31 cellular contexts compared by ENCODE assay signal in the genomic region with DNA sequence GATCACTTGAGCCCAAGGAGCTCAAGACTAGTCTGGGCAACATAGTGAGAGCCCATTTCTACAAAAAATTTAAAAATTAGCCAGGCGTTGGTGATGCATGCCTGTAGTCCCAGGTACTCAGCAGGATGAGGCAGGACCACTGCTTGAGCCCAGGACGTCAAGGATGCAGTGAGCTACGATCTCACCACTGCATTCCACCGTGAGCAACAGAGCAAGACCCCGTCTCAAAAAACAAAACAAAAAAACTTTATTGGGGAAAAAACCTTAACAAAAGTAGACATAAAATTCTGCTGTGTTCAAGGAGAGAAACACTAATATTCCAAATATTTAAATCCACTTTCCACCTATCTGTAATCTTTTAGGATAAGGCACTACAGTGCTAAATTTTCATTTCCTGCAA.
"Had no signal": no experiment of that assay in that cellular context is flagged by ENCODE, and none has a peak within 500 bp of the region (broad histone marks: within the 10 kb centered on the region; RNA-seq: fewer than 3 reads in every experiment).

No MANE protein-coding gene starts in this region.

- H3K27ac ChIP-seq: brain microvascular endothelial cell, esophagus muscularis mucosa, foreskin keratinocyte, gastrocnemius medialis, heart left ventricle had no signal

- H3K4me1 ChIP-seq: foreskin keratinocyte had no signal

- H3K27me3 Mint-ChIP-seq: activated CD4-positive, alpha-beta memory T cell treated with anti-CD3 and anti-CD28 coated beads for 36 hours; activated CD4-positive, alpha-beta T cell treated with anti-CD3 and anti-CD28 coated beads for 36 hours; activated CD4-positive, alpha-beta T cell treated with anti-CD3 and anti-CD28 coated beads, Interleukin-2, amount 10 ng/mL, durations not matched to agents 24 days and 14 days; activated naive CD4-positive, alpha-beta T cell treated with anti-CD3 and anti-CD28 coated beads, Interleukin-2, amount 50 U/mL, for 24 hours; activated T-cell treated with anti-CD3 and anti-CD28 coated beads, Interleukin-2, amount 50 U/mL, for 24 hours; activated T-helper 17 cell treated with anti-CD3 and anti-CD28 coated beads, Interleukin-2, amount 50 U/mL, for 72 hours; central memory CD8-positive, alpha-beta T cell; effector memory CD8-positive, alpha-beta T cell had no signal

- H3K36me3 ChIP-seq: brain microvascular endothelial cell, esophagus muscularis mucosa, gastrocnemius medialis, heart left ventricle had no signal

- H3K9me3 ChIP-seq: esophagus muscularis mucosa, gastrocnemius medialis, heart left ventricle had no signal

- H3K4me3 Mint-ChIP-seq: activated CD4-positive, alpha-beta memory T cell treated with anti-CD3 and anti-CD28 coated beads for 36 hours; activated CD4-positive, alpha-beta T cell treated with anti-CD3 and anti-CD28 coated beads for 36 hours; activated CD4-positive, alpha-beta T cell treated with anti-CD3 and anti-CD28 coated beads, Interleukin-2, amount 10 ng/mL, durations not matched to agents 24 days and 14 days; activated naive CD4-positive, alpha-beta T cell treated with anti-CD3 and anti-CD28 coated beads for 36 hours; activated naive CD4-positive, alpha-beta T cell treated with anti-CD3 and anti-CD28 coated beads, Interleukin-2, amount 50 U/mL, for 24 hours; activated T-cell treated with anti-CD3 and anti-CD28 coated beads, Interleukin-2, amount 50 U/mL, for 24 hours; activated T-cell treated with anti-CD3 and anti-CD28 coated beads, Interleukin-2, amount 50 U/mL, for 72 hours; activated T-helper 17 cell treated with anti-CD3 and anti-CD28 coated beads, Interleukin-2, amount 50 U/mL, for 72 hours; central memory CD8-positive, alpha-beta T cell; effector memory CD8-positive, alpha-beta T cell had no signal

- H3K9me3 Mint-ChIP-seq: activated CD4-positive, alpha-beta memory T cell treated with anti-CD3 and anti-CD28 coated beads for 36 hours; activated CD4-positive, alpha-beta T cell treated with anti-CD3 and anti-CD28 coated beads, Interleukin-2, amount 10 ng/mL, durations not matched to agents 24 days and 14 days; activated naive CD4-positive, alpha-beta T cell treated with anti-CD3 and anti-CD28 coated beads for 36 hours; activated naive CD4-positive, alpha-beta T cell treated with anti-CD3 and anti-CD28 coated beads, Interleukin-2, amount 50 U/mL, for 24 hours; activated T-cell treated with anti-CD3 and anti-CD28 coated beads, Interleukin-2, amount 50 U/mL, for 24 hours; activated T-helper 17 cell treated with anti-CD3 and anti-CD28 coated beads, Interleukin-2, amount 50 U/mL, for 72 hours; central memory CD8-positive, alpha-beta T cell; effector memory CD8-positive, alpha-beta T cell had no signal

- H3K27me3 ChIP-seq: brain microvascular endothelial cell, esophagus muscularis mucosa, foreskin keratinocyte, gastrocnemius medialis, heart left ventricle had no signal

- FAIRE-seq: astrocyte, bronchial epithelial cell, colon had no signal

- DNase-seq: activated CD4-positive, alpha-beta memory T cell treated with anti-CD3 and anti-CD28 coated beads for 36 hours; activated CD4-positive, alpha-beta T cell treated with anti-CD3 and anti-CD28 coated beads for 36 hours; activated CD4-positive, alpha-beta T cell treated with anti-CD3 and anti-CD28 coated beads, Interleukin-2, amount 10 ng/mL, durations not matched to agents 24 days and 14 days; activated CD4-positive, CD25-positive, alpha-beta regulatory T cell; activated CD4-positive, CD25-positive, alpha-beta regulatory T cell treated with anti-CD3 and anti-CD28 coated beads, Interleukin-2, amount 50 U/mL, for 72 hours; activated CD8-positive, alpha-beta memory T cell treated with anti-CD3 and anti-CD28 coated beads, Interleukin-2, amount 50 U/mL, for 48 hours; activated effector memory CD4-positive, alpha-beta T cell treated with Interleukin-2 at 50 U/mL for 16 hours; activated naive CD4-positive, alpha-beta T cell treated with anti-CD3 and anti-CD28 coated beads for 36 hours; activated T-cell treated with anti-CD3 and anti-CD28 coated beads for 4 hours; activated T-cell treated with anti-CD3 and anti-CD28 coated beads, Interleukin-2, amount 50 U/mL, for 24 hours; activated T-cell treated with anti-CD3 and anti-CD28 coated beads, Interleukin-2, amount 50 U/mL, for 72 hours; amniotic stem cell; anterior cingulate cortex; brain microvascular endothelial cell; cortex of kidney; dermis blood vessel endothelial cell; effector CD4-positive, alpha-beta T cell; effector memory CD8-positive, alpha-beta T cell; erythroblast; foreskin keratinocyte; gastrocnemius medialis; glutamatergic neuron; heart left ventricle; T-helper 2 cell had no signal

- ATAC-seq: activated CD4-positive, alpha-beta T cell treated with anti-CD3 and anti-CD28 coated beads for 36 hours; activated T-cell treated with anti-CD3 and anti-CD28 coated beads, Interleukin-2, amount 50 U/mL, for 72 hours; activated T-helper 17 cell treated with anti-CD3 and anti-CD28 coated beads, Interleukin-2, amount 50 U/mL, for 72 hours; effector memory CD8-positive, alpha-beta T cell; foreskin keratinocyte; gastrocnemius medialis; heart left ventricle had no signal

- H3K27ac Mint-ChIP-seq: activated CD4-positive, alpha-beta memory T cell treated with anti-CD3 and anti-CD28 coated beads for 36 hours; activated CD4-positive, alpha-beta T cell treated with anti-CD3 and anti-CD28 coated beads for 36 hours; activated CD4-positive, alpha-beta T cell treated with anti-CD3 and anti-CD28 coated beads, Interleukin-2, amount 10 ng/mL, durations not matched to agents 24 days and 14 days; activated naive CD4-positive, alpha-beta T cell treated with anti-CD3 and anti-CD28 coated beads for 36 hours; activated naive CD4-positive, alpha-beta T cell treated with anti-CD3 and anti-CD28 coated beads, Interleukin-2, amount 50 U/mL, for 24 hours; activated T-cell treated with anti-CD3 and anti-CD28 coated beads, Interleukin-2, amount 50 U/mL, for 24 hours; activated T-cell treated with anti-CD3 and anti-CD28 coated beads, Interleukin-2, amount 50 U/mL, for 72 hours; activated T-helper 17 cell treated with anti-CD3 and anti-CD28 coated beads, Interleukin-2, amount 50 U/mL, for 72 hours; effector memory CD8-positive, alpha-beta T cell had no signal

- H3K36me3 Mint-ChIP-seq: activated CD4-positive, alpha-beta memory T cell treated with anti-CD3 and anti-CD28 coated beads for 36 hours; activated naive CD4-positive, alpha-beta T cell treated with anti-CD3 and anti-CD28 coated beads, Interleukin-2, amount 50 U/mL, for 24 hours had no signal

- H3K4me3 ChIP-seq: esophagus muscularis mucosa, gastrocnemius medialis, heart left ventricle had no signal
